In the genomic region with DNA sequence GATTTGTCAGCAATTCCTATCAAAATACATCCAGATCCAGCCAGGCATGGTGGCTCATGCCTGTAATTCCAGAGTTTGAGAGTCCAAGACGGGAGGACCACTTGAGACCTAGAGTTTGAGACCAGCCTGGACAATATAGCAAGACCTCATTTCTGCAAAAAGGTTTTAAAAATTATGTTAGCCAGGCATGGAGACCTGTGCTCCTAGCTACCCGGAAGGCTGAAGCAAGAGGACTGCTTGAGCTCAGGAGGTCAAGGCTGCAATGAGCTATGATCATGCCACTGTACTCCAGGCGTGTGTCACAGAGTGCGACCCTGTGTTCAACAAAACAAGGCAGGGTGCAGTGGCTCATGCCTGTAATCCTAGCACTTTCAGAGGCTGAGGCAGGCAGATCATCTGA, we compare ENCODE assay signal across 20 cellular contexts.
DNase-seq lines count a peak whose midpoint lies in the region; ATAC-seq and TF ChIP-seq lines count a peak whose summit lies in the region.
"Had no signal": no experiment of that assay in that cellular context is flagged by ENCODE, and none has a peak within 500 bp of the region (broad histone marks: within the 10 kb centered on the region; RNA-seq: fewer than 3 reads in every experiment).

No MANE protein-coding gene starts in this region.

- no peaks in the 10 kb centered on the region for H3K4me1 Mint-ChIP-seq in neural progenitor cell
- H3K4me1 Mint-ChIP-seq: B cell had no signal

- TF ChIP-seq CTCF in coronary artery (IDR thresholded peaks at IDR 0.05) (no peak), neural progenitor cell (IDR thresholded peaks at IDR 0.05) (no peak)

- no peaks in the 10 kb centered on the region for H3K4me1 ChIP-seq in neural progenitor cell

- H4K20me1 ChIP-seq in neural progenitor cell (ENCODE audit: low read depth), result no peaks in the 10 kb centered on the region
- H4K20me1 ChIP-seq: BLaER1 treated with 17β-estradiol and CSF1 and Interleukin-3, amounts not matched to agents 10 nM and 100 nM had no signal

- H3K27me3 ChIP-seq in neural progenitor cell, result no peaks in the 10 kb centered on the region
- H3K27me3 ChIP-seq: BLaER1 treated with 17β-estradiol and CSF1 and Interleukin-3, amounts not matched to agents 10 nM and 100 nM had no signal

- H2AFZ ChIP-seq in neural progenitor cell (replicated peaks), result no peak overlapping the region
- H2AFZ ChIP-seq: GM23248 had no signal

- no peak overlapping the region for H3K4me2 ChIP-seq in neural progenitor cell
- H3K4me2 ChIP-seq: BLaER1 treated with 17β-estradiol and CSF1 and Interleukin-3, amounts not matched to agents 10 nM and 100 nM had no signal

- no peaks in the 10 kb centered on the region for H3K79me2 ChIP-seq in neural progenitor cell (ENCODE audit: low read depth)

- no peaks in the 10 kb centered on the region for H3K36me3 ChIP-seq in neural progenitor cell
- H3K36me3 ChIP-seq: BLaER1 treated with 17β-estradiol and CSF1 and Interleukin-3, amounts not matched to agents 10 nM and 100 nM had no signal

- no peak overlapping the region for H3K9ac ChIP-seq in neural progenitor cell
- H3K9ac ChIP-seq: BLaER1 treated with 17β-estradiol and CSF1 and Interleukin-3, amounts not matched to agents 10 nM and 100 nM; GM23248 had no signal

- H3K4me3 Mint-ChIP-seq in neural progenitor cell, result no peak overlapping the region
- H3K4me3 Mint-ChIP-seq: B cell; CD8-positive, alpha-beta T cell had no signal

- H3K9me3 Mint-ChIP-seq in neural progenitor cell, result no peaks in the 10 kb centered on the region

- H3K27ac ChIP-seq in coronary artery, result no peak overlapping the region
- H3K27ac ChIP-seq in neural progenitor cell, result no peak overlapping the region
- H3K27ac ChIP-seq: BLaER1 treated with 17β-estradiol and CSF1 and Interleukin-3, amounts not matched to agents 10 nM and 100 nM; GM23248; HL-60 had no signal

- no peak overlapping the region for H3K4me3 ChIP-seq in coronary artery
- H3K4me3 ChIP-seq in neural progenitor cell, result no peak overlapping the region
- H3K4me3 ChIP-seq: BLaER1 treated with 17β-estradiol and CSF1 and Interleukin-3, amounts not matched to agents 10 nM and 100 nM; GM12878; GM23248 had no signal

- no peaks in the 10 kb centered on the region for H3K27me3 Mint-ChIP-seq in neural progenitor cell (ENCODE audit: insufficient read depth, low read depth)

- DNase-seq in activated CD8-positive, alpha-beta memory T cell treated with anti-CD3 and anti-CD28 coated beads, Interleukin-2, amount 50 U/mL, for 48 hours, result peak; percentile 10
- no peak for DNase-seq in activated CD8-positive, alpha-beta memory T cell treated with anti-CD3 and anti-CD28 coated beads, Interleukin-2, amount 50 U/mL, for 4 hours
- peak; percentile 26 for DNase-seq in coronary artery (ENCODE audit: low spot score)
- no peak for DNase-seq in neural progenitor cell (ENCODE audit: low spot score)
- DNase-seq in A172 (ENCODE audit: low spot score), result no peak
- DNase-seq in activated CD4-positive, alpha-beta T cell treated with anti-CD3 and anti-CD28 coated beads for 4 hours, result no peak
- DNase-seq: 8988T; Calu3; CD8-positive, alpha-beta T cell; DMS53; DND-41; EL; GM23248; HCEC 1CT; IMR-90 had no signal

- H3K36me3 Mint-ChIP-seq in neural progenitor cell, result no peaks in the 10 kb centered on the region
- H3K36me3 Mint-ChIP-seq: CD8-positive, alpha-beta T cell had no signal

- ATAC-seq in GM19351 (IDR thresholded peaks at IDR 0.05; ENCODE audit: unreplicated experiment), result no peak
- ATAC-seq: CD8-positive, alpha-beta T cell; GM12878 had no signal

- no peaks in the 10 kb centered on the region for H3K9me3 ChIP-seq in neural progenitor cell (ENCODE audit: low read depth)

- H3F3A ChIP-seq in neural progenitor cell (ENCODE audit: low read depth), result no peaks in the 10 kb centered on the region

- peak overlapping the region; percentile 11 for H3K27ac Mint-ChIP-seq in neural progenitor cell
- H3K27ac Mint-ChIP-seq: B cell; CD8-positive, alpha-beta T cell had no signal

Comparison
In these comparisons a context has a peak if more than half of its experiments do, and no peak if none do; other contexts are left out.
1. DNase-seq: peak in activated CD8-positive, alpha-beta memory T cell treated with anti-CD3 and anti-CD28 coated beads, Interleukin-2, amount 50 U/mL, for 48 hours (single experiment) and coronary artery (single experiment); none in activated CD8-positive, alpha-beta memory T cell treated with anti-CD3 and anti-CD28 coated beads, Interleukin-2, amount 50 U/mL, for 4 hours (single experiment), neural progenitor cell (single experiment), A172 (single experiment) and activated CD4-positive, alpha-beta T cell treated with anti-CD3 and anti-CD28 coated beads for 4 hours (0 of 2).